In the genomic region with DNA sequence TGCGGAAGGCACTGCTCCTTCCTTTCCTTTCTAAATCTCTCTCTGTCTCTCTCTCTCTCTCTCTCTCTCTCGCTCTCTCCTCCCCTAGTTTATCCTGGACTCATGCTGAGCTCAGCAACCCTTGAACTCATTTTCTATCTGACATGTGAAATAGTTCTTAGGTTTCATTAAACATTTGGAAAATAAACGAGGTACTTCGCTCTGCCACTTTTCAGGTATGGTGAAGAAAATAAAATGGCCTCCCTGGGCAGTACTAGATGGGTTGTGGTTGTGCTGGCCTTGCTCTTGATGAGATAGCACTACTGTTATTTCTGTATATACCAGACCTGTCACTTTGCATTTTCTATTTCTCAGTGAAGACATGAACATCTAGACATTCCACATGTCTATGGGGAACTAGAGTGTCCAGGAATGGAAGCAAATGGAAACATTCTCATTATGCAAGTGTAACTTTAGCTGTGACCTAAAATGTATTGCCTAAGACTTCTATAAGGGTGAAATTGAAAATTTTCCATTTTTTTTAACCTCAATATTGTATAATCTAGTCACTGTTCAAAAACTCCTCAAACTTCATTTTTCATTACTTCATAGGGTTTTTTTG, we compare ENCODE assay signal across 27 cellular contexts. TPM values are rescaled to one million over a fixed set of nuclear protein-coding genes. Genes with fewer than 3 reads are reported as not detected.
DNase-seq lines count a peak whose midpoint lies in the region; TF ChIP-seq lines count a peak whose summit lies in the region.
"Had no signal": no experiment of that assay in that cellular context is flagged by ENCODE, and none has a peak within 500 bp of the region (broad histone marks: within the 10 kb centered on the region; RNA-seq: fewer than 3 reads in every experiment).

No MANE protein-coding gene starts in this region.

- no peaks in the 10 kb centered on the region for H4K20me1 ChIP-seq in mammary epithelial cell (ENCODE audit: insufficient read depth, low read length)
- H4K20me1 ChIP-seq: BLaER1 had no signal

- no peaks in the 10 kb centered on the region for H3K27me3 Mint-ChIP-seq in Caco-2 (ENCODE audit: insufficient read depth, unreplicated experiment)
- H3K27me3 Mint-ChIP-seq: activated naive CD4-positive, alpha-beta T cell treated with anti-CD3 and anti-CD28 coated beads, Interleukin-2, amount 50 U/mL, for 24 hours; IgD-negative memory B cell; naive B cell had no signal

- intact Hi-C loops in Caco-2 (cut with micrococcal nuclease; ENCODE audit: unreplicated experiment) (loop anchor here (1.0 to 2.0 kb wide), 2 partner anchors 12 to 56 kb away; partner anchors contain the start of gene SESN3), tibial artery (cut with DNase I; ENCODE audit: low total_unique reads) (no loop called here), mammary epithelial cell (cut with micrococcal nuclease) (no loop called here)

- peak overlapping the region; percentile 72 for H3K27ac Mint-ChIP-seq in Caco-2 (ENCODE audit: unreplicated experiment)
- H3K27ac Mint-ChIP-seq: activated CD4-positive, alpha-beta T cell treated with anti-CD3 and anti-CD28 coated beads for 36 hours; activated naive CD4-positive, alpha-beta T cell treated with anti-CD3 and anti-CD28 coated beads, Interleukin-2, amount 50 U/mL, for 24 hours; activated T-helper 1 cell treated with anti-CD3 and anti-CD28 coated beads, Interleukin-12 subunit alpha, Interleukin-12 subunit beta, Interleukin-2, Interleukin-4 antibody, amounts not matched to agents 30 ng/mL and 10 ng/mL and 1 ng/mL, durations not matched to agents 14 hours and 24 hours and 36 hours had no signal

- H2BK12ac ChIP-seq in neuronal stem cell (ENCODE audit: low read length) = no peak overlapping the region

- dilution Hi-C loops in mammary epithelial cell (cut with HindIII; ENCODE audit: low sequenced_read_pairs) = no loop called here

- H3K4ac ChIP-seq in neuronal stem cell (ENCODE audit: low read length) = no peak overlapping the region

- peak overlapping the region; percentile 3 for H3K4me3 Mint-ChIP-seq in Caco-2 (ENCODE audit: unreplicated experiment)
- H3K4me3 Mint-ChIP-seq: activated CD4-positive, alpha-beta T cell treated with anti-CD3 and anti-CD28 coated beads for 36 hours; activated naive CD4-positive, alpha-beta T cell treated with anti-CD3 and anti-CD28 coated beads, Interleukin-2, amount 50 U/mL, for 24 hours; activated T-helper 1 cell treated with anti-CD3 and anti-CD28 coated beads, Interleukin-12 subunit alpha, Interleukin-12 subunit beta, Interleukin-2, Interleukin-4 antibody, amounts not matched to agents 30 ng/mL and 10 ng/mL and 1 ng/mL, durations not matched to agents 14 hours and 24 hours and 36 hours had no signal

- peaks cover 45% of the 10 kb centered on the region for H3K4me1 ChIP-seq in Caco-2
- H3K4me1 ChIP-seq in adipocyte (ENCODE audit: control insufficient read depth, insufficient read depth, low read length) = peaks cover 8% of the 10 kb centered on the region
- peaks cover 7 to 8% of the 10 kb centered on the region in 2 donors for H3K4me1 ChIP-seq in neuronal stem cell (ENCODE audit: control insufficient read depth in 2 of 2, insufficient read depth in 1 of 2, low read depth in 1 of 2, low read length in 2 of 2)
- H3K4me1 ChIP-seq in tibial artery = no peaks in the 10 kb centered on the region
- peaks cover 13% of the 10 kb centered on the region for H3K4me1 ChIP-seq in mammary epithelial cell (ENCODE audit: insufficient read depth, low read length)
- H3K4me1 ChIP-seq: ascending aorta, BLaER1, esophagus muscularis mucosa, gastroesophageal sphincter had no signal

- H2BK15ac ChIP-seq in neuronal stem cell (ENCODE audit: low read length) = no peak overlapping the region

- H3K9me3 Mint-ChIP-seq in Caco-2 (ENCODE audit: unreplicated experiment) = no peaks in the 10 kb centered on the region
- H3K9me3 Mint-ChIP-seq: activated naive CD4-positive, alpha-beta T cell treated with anti-CD3 and anti-CD28 coated beads, Interleukin-2, amount 50 U/mL, for 24 hours; activated T-helper 1 cell treated with anti-CD3 and anti-CD28 coated beads, Interleukin-12 subunit alpha, Interleukin-12 subunit beta, Interleukin-2, Interleukin-4 antibody, amounts not matched to agents 30 ng/mL and 10 ng/mL and 1 ng/mL, durations not matched to agents 14 hours and 24 hours and 36 hours had no signal

- H2BK5ac ChIP-seq in neuronal stem cell (ENCODE audit: low read length) = no peak overlapping the region

- peaks cover 31% of the 10 kb centered on the region for H3K4me1 Mint-ChIP-seq in Caco-2 (ENCODE audit: low read depth, unreplicated experiment)

- no peaks in the 10 kb centered on the region for H3K27me3 ChIP-seq in Caco-2 (replicated peaks; ENCODE audit: control insufficient read depth, insufficient read depth, low read length)
- H3K27me3 ChIP-seq in adipocyte (replicated peaks; ENCODE audit: control insufficient read depth, insufficient read depth, low read length) = no peaks in the 10 kb centered on the region
- no peaks in the 10 kb centered on the region for H3K27me3 ChIP-seq in neuronal stem cell (ENCODE audit: control insufficient read depth in 3 of 3, insufficient read depth in 3 of 3, low read depth in 1 of 3, low read length in 3 of 3)
- no peaks in the 10 kb centered on the region for H3K27me3 ChIP-seq in tibial artery
- no peaks in the 10 kb centered on the region for H3K27me3 ChIP-seq in mammary epithelial cell (ENCODE audit: insufficient read depth, low read length)
- H3K27me3 ChIP-seq: ascending aorta, BLaER1, esophagus muscularis mucosa, gastroesophageal sphincter had no signal

- TF ChIP-seq CTCF in Caco-2 (IDR thresholded peaks at IDR 0.05; ENCODE audit: insufficient read depth in 1 of 2, low read depth in 1 of 2, low read length in 1 of 2, severe bottlenecking in 1 of 2, unreplicated experiment in 1 of 2) = no peak
- TF ChIP-seq CTCF in tibial artery (IDR thresholded peaks at IDR 0.05) = no peak
- no peak for TF ChIP-seq CTCF in mammary epithelial cell (conservative IDR thresholded peaks at IDR 0.05 in 1 of 2, IDR thresholded peaks at IDR 0.05 in 1 of 2; ENCODE audit: extremely low read depth in 1 of 2, insufficient read depth in 1 of 2, low read depth in 1 of 2, low read length in 2 of 2)

- no CpG with 5 or more reads among the region's 4 CpGs for WGBS in neuronal stem cell (ENCODE audit: extremely low coverage in 2 of 2, insufficient read length in 2 of 2, insufficient replicate concordance in 1 of 2), 2 donors
- WGBS in mammary epithelial cell (ENCODE audit: low coverage, missing lambda C conversion rate) = 93% methylated on average over 4 of the region's 4 CpGs

- no peak overlapping the region for H2BK120ac ChIP-seq in neuronal stem cell (ENCODE audit: low read depth, low read length)

- H3K9ac ChIP-seq in adipocyte (ENCODE audit: low read length) = no peak overlapping the region
- H3K9ac ChIP-seq in neuronal stem cell (ENCODE audit: low read depth, low read length, poor library complexity) = no peak overlapping the region
- no peak overlapping the region for H3K9ac ChIP-seq in mammary epithelial cell (ENCODE audit: insufficient read depth, low read length)
- H3K9ac ChIP-seq: BLaER1 had no signal

- H3K4me3 ChIP-seq in Caco-2 (ENCODE audit: low read depth, low read length) (no peak overlapping the region), adipocyte (ENCODE audit: low read length) (no peak overlapping the region), neuronal stem cell (ENCODE audit: low read length in 2 of 2) (no peak overlapping the region), tibial artery (no peak overlapping the region), mammary epithelial cell (replicated peaks in 1 of 3; ENCODE audit: insufficient read depth in 1 of 3, low read depth in 2 of 3, low read length in 3 of 3) (no peak overlapping the region)
- H3K4me3 ChIP-seq: ascending aorta, BLaER1, esophagus muscularis mucosa, gastroesophageal sphincter had no signal

- H3K18ac ChIP-seq in neuronal stem cell (ENCODE audit: low read length) = no peak overlapping the region

- no peak overlapping the region for H4K91ac ChIP-seq in neuronal stem cell (ENCODE audit: low read depth, low read length, poor library complexity)

- H2AFZ ChIP-seq in neuronal stem cell (ENCODE audit: low read length) (peak overlapping the region; percentile 39), mammary epithelial cell (ENCODE audit: low read depth, low read length) (no peak overlapping the region)

- H3K79me2 ChIP-seq in mammary epithelial cell (ENCODE audit: insufficient read depth, low read length) = no peaks in the 10 kb centered on the region

- no peak overlapping the region for H3K4me2 ChIP-seq in neuronal stem cell (ENCODE audit: insufficient read depth, low read length, poor library complexity, severe bottlenecking)
- no peak overlapping the region for H3K4me2 ChIP-seq in mammary epithelial cell (ENCODE audit: insufficient read depth, low read depth, low read length)
- H3K4me2 ChIP-seq: BLaER1 had no signal

- in situ Hi-C loops in mammary epithelial cell (cut with MboI; ENCODE audit: low sequenced_read_pairs in 2 of 2) = no loop called here

- H2AK5ac ChIP-seq in neuronal stem cell (ENCODE audit: low read depth, low read length) = no peak overlapping the region

- H3K14ac ChIP-seq in neuronal stem cell (ENCODE audit: low read length) = no peak overlapping the region

- BruUV-seq in Caco-2 (replicated peaks; lab: Mats Ljungman, UMichigan) (no TSS peak), mammary epithelial cell (replicated peaks; lab: Mats Ljungman, UMichigan) (no TSS peak)

- no peaks in the 10 kb centered on the region for H3K36me3 ChIP-seq in Caco-2 (ENCODE audit: control insufficient read depth, insufficient read depth, low read length)
- no peaks in the 10 kb centered on the region for H3K36me3 ChIP-seq in adipocyte (ENCODE audit: control insufficient read depth, insufficient read depth, low read length, severe bottlenecking)
- H3K36me3 ChIP-seq in neuronal stem cell (replicated peaks in 1 of 2; ENCODE audit: control insufficient read depth in 2 of 2, insufficient read depth in 2 of 2, low read length in 2 of 2) = no peaks in the 10 kb centered on the region
- H3K36me3 ChIP-seq in tibial artery = no peaks in the 10 kb centered on the region
- no peaks in the 10 kb centered on the region for H3K36me3 ChIP-seq in mammary epithelial cell (ENCODE audit: insufficient read depth, low read length)
- H3K36me3 ChIP-seq: ascending aorta, BLaER1, esophagus muscularis mucosa, gastroesophageal sphincter had no signal

- H4K8ac ChIP-seq in neuronal stem cell (ENCODE audit: low read depth, low read length) = no peak overlapping the region

- H3K23ac ChIP-seq in neuronal stem cell (ENCODE audit: low read depth, low read length, poor library complexity) = no peak overlapping the region

- no peak for DNase-seq in Caco-2
- peak; percentile 62 for DNase-seq in adipocyte (ENCODE audit: low read depth)
- DNase-seq in fibroblast of peridontal ligament (ENCODE audit: extremely low read depth) = peak; percentile 42
- DNase-seq in neuronal stem cell (ENCODE audit: low spot score) = no peak
- no peak for DNase-seq in tibial artery
- DNase-seq in mammary epithelial cell = no peak
- no peak for DNase-seq in NCI-H187 (lab: John Stamatoyannopoulos, UW)
- DNase-seq in NCI-H2107 treated with DMSO at 0.1 percent for 48 hours (lab: John Stamatoyannopoulos, UW; ENCODE audit: unreplicated experiment) = no peak
- DNase-seq: activated CD4-positive, alpha-beta T cell treated with anti-CD3 and anti-CD28 coated beads for 36 hours; cerebellar nuclear complex; effector CD8-positive, alpha-beta T cell; H7; islet precursor cell; MM.1S; naive B cell; NCI-H748 treated with DMSO at 0.1 percent for 48 hours; posterior cingulate gyrus; Right ventricle myocardium superior; stimulated activated CD4-positive, alpha-beta T cell treated with anti-CD3 and anti-CD28 coated beads, Interleukin-15, amount 100 ng/mL, for 24 hours; stimulated activated CD8-positive, alpha-beta memory T cell treated with anti-CD3 and anti-CD28 coated beads, Interleukin-4, amount 100 ng/mL, for 48 hours had no signal

- H3K27ac ChIP-seq in neuronal stem cell (replicated peaks; ENCODE audit: low read length) (no peak overlapping the region), tibial artery (no peak overlapping the region), mammary epithelial cell (ENCODE audit: insufficient read depth, low read depth, low read length) (no peak overlapping the region)
- H3K27ac ChIP-seq: ascending aorta, BLaER1 had no signal

- H3K79me1 ChIP-seq in neuronal stem cell (ENCODE audit: low read depth, low read length) = no peaks in the 10 kb centered on the region

- POLR2A ChIA-PET in Caco-2 (lab: Charles Lee) = interaction anchor here (1.2 to 2.8 kb wide), 3 partner anchors 12 to 39 kb away, joined by 4 to 17 read pairs (median 7); partner anchors contain the start of gene SESN3

- CTCF ChIA-PET in Caco-2 (lab: Charles Lee) = interaction anchor here (0.6 to 1.8 kb wide), 5 partner anchors 12 to 91 kb away, joined by 3 to 9 read pairs (median 4); partner anchors contain the start of gene SESN3
- CTCF ChIA-PET in mammary epithelial cell (lab: Charles Lee; ENCODE audit: low non-redundant PET) = no interaction called here

- H3K36me3 Mint-ChIP-seq in Caco-2 (ENCODE audit: insufficient read depth, unreplicated experiment) = no peaks in the 10 kb centered on the region
- H3K36me3 Mint-ChIP-seq: activated naive CD4-positive, alpha-beta T cell treated with anti-CD3 and anti-CD28 coated beads, Interleukin-2, amount 50 U/mL, for 24 hours; IgD-negative memory B cell; naive B cell had no signal

- H3K9me3 ChIP-seq in Caco-2 = no peaks in the 10 kb centered on the region
- no peaks in the 10 kb centered on the region for H3K9me3 ChIP-seq in adipocyte (ENCODE audit: control insufficient read depth, low read length)
- H3K9me3 ChIP-seq in neuronal stem cell (replicated peaks in 1 of 2; ENCODE audit: control insufficient read depth in 2 of 2, insufficient read depth in 1 of 2, low read depth in 1 of 2, low read length in 2 of 2) = peaks cover 0 to 2% of the 10 kb centered on the region in 2 donors
- H3K9me3 ChIP-seq in tibial artery = no peaks in the 10 kb centered on the region
- no peaks in the 10 kb centered on the region for H3K9me3 ChIP-seq in mammary epithelial cell (replicated peaks; ENCODE audit: insufficient read depth, low read length)
- H3K9me3 ChIP-seq: ascending aorta, BLaER1, esophagus muscularis mucosa, gastroesophageal sphincter had no signal

RNA-seq across cellular contexts. Expression of gene SESN3, which starts 12.1 kb away (rescaled TPM):
- total RNA-seq in Caco-2 (2022) (28.2 and 29.2 TPM in 2 replicates), mammary epithelial cell (100 to 1,000 TPM in 1 of 2 donors, 10 to 100 TPM in 1; 36.5 to 184 TPM)
- polyA plus RNA-seq in neuronal stem cell (2013, experiment 1 of 2) = 56.5 TPM
- 58.6 TPM for polyA plus RNA-seq in neuronal stem cell (2013, experiment 2 of 2)
- polyA plus RNA-seq in mammary epithelial cell = 9.8 TPM
- 43.3 TPM for polyA minus RNA-seq in mammary epithelial cell

Comparison
In these comparisons a context has a peak if more than half of its experiments do, and no peak if none do; other contexts are left out.
1. DNase-seq: peak in adipocyte (single experiment) and fibroblast of peridontal ligament (single experiment); none in Caco-2 (0 of 2), neuronal stem cell (single experiment), tibial artery (0 of 2), mammary epithelial cell (single experiment), NCI-H187 (0 of 2) and NCI-H2107 treated with DMSO at 0.1 percent for 48 hours (single experiment).